8 cellular contexts compared by ENCODE assay signal in genomic region chr1:158177705-158178450, GRCh38. TPM values are rescaled to one million over a fixed set of nuclear protein-coding genes. Genes with fewer than 3 reads are reported as not detected.
DNase-seq lines count a peak whose midpoint lies in the region; ATAC-seq and TF ChIP-seq lines count a peak whose summit lies in the region.

No MANE protein-coding gene starts in this region.

- no peaks in the 10 kb centered on the region for H3K79me2 ChIP-seq in SU-DHL-6 (ENCODE audit: insufficient read depth, low read length)

- H4K20me1 ChIP-seq in SU-DHL-6 (ENCODE audit: low read depth, low read length): no peaks in the 10 kb centered on the region

- peaks cover 0 to 21% (median 7%) of the 10 kb centered on the region in 4 donors for H3K4me1 ChIP-seq in right lobe of liver

- peak overlapping the region; percentile 57 for H3K4me2 ChIP-seq in SU-DHL-6 (ENCODE audit: low read depth, low read length, poor library complexity, severe bottlenecking)

- TF ChIP-seq CTCF in HFF-Myc (IDR thresholded peaks at IDR 0.05; ENCODE audit: low read depth, low read length, missing control alignments) (no peak), SU-DHL-6 (IDR thresholded peaks at IDR 0.05; ENCODE audit: insufficient read depth, low read length, poor library complexity, severe bottlenecking) (no peak), right lobe of liver (IDR thresholded peaks at IDR 0.05) (no peak)

- WGBS in right lobe of liver (ENCODE audit: insufficient coverage, low coverage, low lambda C conversion rate, missing lambda C conversion rate): 6% methylated on average over 20 of the region's 34 CpGs

- TF ChIP-seq POLR2A in right lobe of liver (IDR thresholded peaks at IDR 0.05): peak; percentile 38

- ATAC-seq in right lobe of liver (peak; percentile 93 to 99 (median 96)), HG03378 (IDR thresholded peaks at IDR 0.05; ENCODE audit: unreplicated experiment) (no peak)

- H3K9ac ChIP-seq in SU-DHL-6 (ENCODE audit: low read length): no peak overlapping the region

- peak overlapping the region; percentile 8 for H3K4me3 ChIP-seq in HFF-Myc (replicated peaks; ENCODE audit: low read depth, low read length)
- peak overlapping the region; percentile 12 for H3K4me3 ChIP-seq in SU-DHL-6 (ENCODE audit: insufficient read depth, low read length, poor library complexity, severe bottlenecking)
- H3K4me3 ChIP-seq in right lobe of liver: peak overlapping the region; percentile 33 to 52 (median 47)

- H3F3A ChIP-seq in SU-DHL-6 (ENCODE audit: insufficient read depth): no peaks in the 10 kb centered on the region

- H3K36me3 ChIP-seq in SU-DHL-6 (ENCODE audit: low read length) (no peaks in the 10 kb centered on the region), right lobe of liver (no peaks in the 10 kb centered on the region)

- H3K27ac ChIP-seq in SU-DHL-6 (ENCODE audit: low read depth, low read length): no peak overlapping the region
- H3K27ac ChIP-seq in right lobe of liver: peak overlapping the region; percentile 1 to 71 (median 63)

- H3K9me2 ChIP-seq in SU-DHL-6 (replicated peaks; ENCODE audit: insufficient read depth, low read length): no peaks in the 10 kb centered on the region

- intact Hi-C loops in right lobe of liver (cut with DNase I): no loop called here

- H3K9me3 ChIP-seq in SU-DHL-6 (ENCODE audit: insufficient read depth, low read length) (no peaks in the 10 kb centered on the region), right lobe of liver (no peaks in the 10 kb centered on the region)

- no peak overlapping the region for H2AFZ ChIP-seq in SU-DHL-6 (ENCODE audit: low read depth, low read length, severe bottlenecking)

- H3K27me3 ChIP-seq in SU-DHL-6 (ENCODE audit: low read length) (no peaks in the 10 kb centered on the region), right lobe of liver (no peaks in the 10 kb centered on the region)

- DNase-seq in AG08396 (ENCODE audit: low spot score) (peak; percentile 89), HFF-Myc (ENCODE audit: extremely low read depth, low read depth) (no peak), ecto neural progenitor cell (ENCODE audit: low spot score) (peak; percentile 95), right lobe of liver (peak; percentile 97 to 99 (median 98)), NCI-H524 (lab: John Stamatoyannopoulos, UW) (no peak)
- peak; percentile 22 to 53 for DNase-seq in stimulated activated CD4-positive, alpha-beta T cell treated with anti-CD3 and anti-CD28 coated beads, Interleukin-2, amount 100 ng/mL, for 24 hours

RNA-seq across cellular contexts. Expression of gene CD1D, which starts 2.8 kb away (rescaled TPM):
- 1 to 10 TPM; 5.4 to 8.9 (median 7.1) TPM for total RNA-seq in right lobe of liver

Comparison
In these comparisons a context has a peak if more than half of its experiments do, and no peak if none do; other contexts are left out.
1. DNase-seq: peak in AG08396 (single experiment), ecto neural progenitor cell (single experiment), right lobe of liver (3 of 3) and stimulated activated CD4-positive, alpha-beta T cell treated with anti-CD3 and anti-CD28 coated beads, Interleukin-2, amount 100 ng/mL, for 24 hours (2 of 2); none in HFF-Myc (single experiment) and NCI-H524 (0 of 2).
2. Peak in every context shown above with its lines, with median percentiles within 50 percentile points of each other: H3K4me3 ChIP-seq.